24 cellular contexts compared by ENCODE assay signal in genomic region chr16:78906135-78906534, GRCh38.
"Had no signal": no experiment of that assay in that cellular context is flagged by ENCODE, and none has a peak within 500 bp of the region (broad histone marks: within the 10 kb centered on the region; RNA-seq: fewer than 3 reads in every experiment).

No MANE protein-coding gene starts in this region.

- H3K4me3 ChIP-seq: left ventricle myocardium inferior, pancreas, psoas muscle, right atrium auricular region had no signal

- H3K9me3 ChIP-seq: left ventricle myocardium inferior, pancreas, psoas muscle, right atrium auricular region had no signal

- H3K4me3 Mint-ChIP-seq: activated CD4-positive, alpha-beta T cell treated with anti-CD3 and anti-CD28 coated beads, Interleukin-2, amount 10 ng/mL, durations not matched to agents 7 days and 5 days; activated CD8-positive, alpha-beta memory T cell treated with anti-CD3 and anti-CD28 coated beads, Interleukin-2, amount 10 ng/mL, durations not matched to agents 7 days and 5 days; activated CD8-positive, alpha-beta T cell treated with anti-CD3 and anti-CD28 coated beads for 36 hours; brain; immature natural killer cell; natural killer cell treated with Interleukin-12 subunit alpha and Interleukin-12 subunit beta and Interleukin-15 and Interleukin-18, amount 100 ng/mL, for 72 hours had no signal

- H3K27ac ChIP-seq: left ventricle myocardium inferior, pancreas, psoas muscle, right atrium auricular region, VCaP had no signal

- DNase-seq: activated CD4-positive, alpha-beta T cell treated with anti-CD3 and anti-CD28 coated beads, Interleukin-2, amount 10 ng/mL, durations not matched to agents 7 days and 5 days; activated CD4-positive, CD25-positive, alpha-beta regulatory T cell treated with anti-CD3 and anti-CD28 coated beads, Interleukin-2, amount 50 U/mL, for 72 hours; activated CD8-positive, alpha-beta memory T cell treated with anti-CD3 and anti-CD28 coated beads, Interleukin-2, amount 10 ng/mL, durations not matched to agents 7 days and 5 days; activated CD8-positive, alpha-beta T cell treated with anti-CD3 and anti-CD28 coated beads for 36 hours; activated effector memory CD4-positive, alpha-beta T cell treated with anti-CD3 and anti-CD28 coated beads, Interleukin-2, amount 50 U/mL, for 16 hours; activated naive CD4-positive, alpha-beta T cell treated with anti-CD3 and anti-CD28 coated beads, Interleukin-2, amount 50 U/mL, for 16 hours; activated T-cell treated with anti-CD3 and anti-CD28 coated beads for 4 hours; aorta; dermis blood vessel endothelial cell; effector CD8-positive, alpha-beta T cell; hippocampal formation; immature natural killer cell; kidney glomerular epithelial cell; left ventricle myocardium inferior; midbrain; pancreas; psoas muscle; stimulated activated CD4-positive, alpha-beta T cell treated with anti-CD3 and anti-CD28 coated beads, Interleukin-4, amount 100 ng/mL, for 24 hours; stimulated activated naive CD4-positive, alpha-beta T cell treated with Interleukin-2 at 50 U/mL for 16 hours had no signal

- H3K9me3 Mint-ChIP-seq: immature natural killer cell; natural killer cell treated with Interleukin-12 subunit alpha and Interleukin-12 subunit beta and Interleukin-15 and Interleukin-18, amount 100 ng/mL, for 72 hours had no signal

- H3K27me3 ChIP-seq: pancreas, right atrium auricular region had no signal

- H3K36me3 Mint-ChIP-seq: brain had no signal

- H3K27ac Mint-ChIP-seq: activated CD4-positive, alpha-beta T cell treated with anti-CD3 and anti-CD28 coated beads, Interleukin-2, amount 10 ng/mL, durations not matched to agents 7 days and 5 days; activated CD8-positive, alpha-beta memory T cell treated with anti-CD3 and anti-CD28 coated beads, Interleukin-2, amount 10 ng/mL, durations not matched to agents 7 days and 5 days; activated CD8-positive, alpha-beta T cell treated with anti-CD3 and anti-CD28 coated beads for 36 hours; brain; immature natural killer cell; natural killer cell treated with Interleukin-12 subunit alpha and Interleukin-12 subunit beta and Interleukin-15 and Interleukin-18, amount 100 ng/mL, for 72 hours had no signal

- H3K36me3 ChIP-seq: left ventricle myocardium inferior, pancreas, right atrium auricular region had no signal

- H3K4me1 ChIP-seq: left ventricle myocardium inferior, pancreas, psoas muscle, right atrium auricular region had no signal

- ATAC-seq: activated CD8-positive, alpha-beta memory T cell treated with anti-CD3 and anti-CD28 coated beads, Interleukin-2, amount 10 ng/mL, durations not matched to agents 7 days and 5 days; activated CD8-positive, alpha-beta T cell treated with anti-CD3 and anti-CD28 coated beads for 36 hours; esophagus mucosa; natural killer cell treated with Interleukin-12 subunit alpha and Interleukin-12 subunit beta and Interleukin-15 and Interleukin-18, amount 100 ng/mL, for 72 hours; pancreas; psoas muscle had no signal

- H3K27me3 Mint-ChIP-seq: activated CD4-positive, alpha-beta T cell treated with anti-CD3 and anti-CD28 coated beads, Interleukin-2, amount 10 ng/mL, durations not matched to agents 7 days and 5 days; activated CD8-positive, alpha-beta memory T cell treated with anti-CD3 and anti-CD28 coated beads, Interleukin-2, amount 10 ng/mL, durations not matched to agents 7 days and 5 days; activated CD8-positive, alpha-beta T cell treated with anti-CD3 and anti-CD28 coated beads for 36 hours; natural killer cell treated with Interleukin-12 subunit alpha and Interleukin-12 subunit beta and Interleukin-15 and Interleukin-18, amount 100 ng/mL, for 72 hours had no signal
